ENCODE assay signal across 9 cellular contexts in the genomic region with DNA sequence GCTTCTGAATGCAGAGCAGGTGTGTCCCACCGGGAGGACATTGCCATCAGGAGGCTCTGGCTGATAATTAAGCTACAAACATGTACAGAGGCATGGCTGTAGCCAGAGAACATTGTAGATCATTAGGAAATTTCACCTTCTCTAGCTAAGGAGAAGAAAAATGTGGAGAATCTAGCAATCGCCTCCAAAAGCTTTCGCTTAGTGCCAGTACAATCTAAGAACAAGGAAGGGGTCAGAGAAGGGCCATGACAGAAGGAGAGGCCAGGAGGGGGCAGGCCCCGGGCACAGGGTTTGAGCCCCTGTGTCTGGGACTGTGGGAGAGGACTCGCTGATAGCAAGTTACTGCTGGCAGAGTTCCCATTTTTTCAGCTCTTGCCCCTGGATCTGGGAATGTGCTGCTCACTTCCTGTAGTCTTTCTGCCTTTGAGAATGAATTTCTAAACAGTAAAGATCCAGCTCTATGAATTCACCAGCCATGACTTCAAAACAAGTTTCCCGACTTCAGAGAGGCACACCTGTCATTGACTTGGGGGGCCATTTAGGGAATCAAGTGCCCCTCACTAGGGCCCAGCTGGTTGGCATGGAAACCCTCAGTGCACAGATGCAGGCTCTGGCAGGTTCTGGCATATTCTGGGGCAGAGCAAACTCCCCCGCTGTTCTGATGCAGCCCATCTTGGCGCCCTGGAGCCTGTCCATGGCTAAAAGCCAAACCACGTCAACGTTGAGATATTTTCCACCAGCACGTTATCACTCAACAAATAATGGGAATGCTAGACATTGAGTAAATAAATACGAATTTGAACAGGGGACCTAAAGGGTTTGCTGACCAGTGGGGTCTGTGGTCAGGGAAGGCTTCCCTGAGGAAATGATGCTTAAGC. TPM values are rescaled to one million over a fixed set of nuclear protein-coding genes. Genes with fewer than 3 reads are reported as not detected.
DNase-seq lines count a peak whose midpoint lies in the region; ATAC-seq and TF ChIP-seq lines count a peak whose summit lies in the region.
"Had no signal": no experiment of that assay in that cellular context is flagged by ENCODE, and none has a peak within 500 bp of the region (broad histone marks: within the 10 kb centered on the region; RNA-seq: fewer than 3 reads in every experiment).

No MANE protein-coding gene starts in this region.

- POLR2A ChIA-PET in A673 (lab: Charles Lee; ENCODE audit: low non-redundant PET), result no interaction called here

- intact Hi-C loops in A673 (cut with micrococcal nuclease; ENCODE audit: unreplicated experiment), result loop anchor here (5.0 kb wide), 1 partner anchor 72 kb away; no protein-coding TSS in a partner anchor

- CTCF ChIA-PET in A673 (lab: Charles Lee), result interaction anchor here (1.4 kb wide), 1 partner anchor 177 kb away, joined by 6 read pairs; no protein-coding TSS in a partner anchor

- peaks cover 8% of the 10 kb centered on the region for H3K4me1 ChIP-seq in A673 (ENCODE audit: insufficient read depth, low read length, poor library complexity, severe bottlenecking)

- ATAC-seq in activated CD4-positive, CD25-positive, alpha-beta regulatory T cell treated with anti-CD3 and anti-CD28 coated beads, Interleukin-2, amount 50 U/mL, for 24 hours, result no peak
- no peak for ATAC-seq in GM21360 (IDR thresholded peaks at IDR 0.05; ENCODE audit: unreplicated experiment)

- in situ Hi-C loops in astrocyte of the cerebellum (cut with HindIII; ENCODE audit: low sequenced_read_pairs), result loop anchor here (25.0 kb wide), 1 partner anchor 193 kb away; no protein-coding TSS in a partner anchor

- no peak overlapping the region for H3K27ac ChIP-seq in A673 (ENCODE audit: low read depth, low read length, poor library complexity, severe bottlenecking)
- H3K27ac ChIP-seq: BLaER1 had no signal

- TF ChIP-seq CTCF in A673 (conservative IDR thresholded peaks at IDR 0.05; ENCODE audit: low read depth, low read length) (no peak), astrocyte of the cerebellum (IDR thresholded peaks at IDR 0.05; ENCODE audit: low read depth, low read length, missing control alignments) (no peak)

- DNase-seq in A673 (ENCODE audit: low spot score), result peak; percentile 51
- peak; percentile 71 for DNase-seq in NCI-H146 (lab: John Stamatoyannopoulos, UW)
- peak; percentile 49 for DNase-seq in astrocyte of the cerebellum (ENCODE audit: low read depth)
- peak; percentile 45 for DNase-seq in kidney glomerular epithelial cell (lab: John Stamatoyannopoulos, UW)
- DNase-seq in stimulated activated CD4-positive, alpha-beta T cell treated with anti-CD3 and anti-CD28 coated beads, Interleukin-4, amount 100 ng/mL, for 4 hours, result no peak
- no peak for DNase-seq in CD1c-positive myeloid dendritic cell (ENCODE audit: extremely low spot score)

- BruUV-seq in A673 (replicated peaks; lab: Mats Ljungman, UMichigan), result no TSS peak

- H3K36me3 ChIP-seq in A673 (ENCODE audit: insufficient read depth, low read length, poor library complexity, severe bottlenecking), result no peaks in the 10 kb centered on the region
- H3K36me3 ChIP-seq: BLaER1 had no signal

- H3K4me3 ChIP-seq in A673 (ENCODE audit: low read depth, low read length, poor library complexity, severe bottlenecking) (no peak overlapping the region), astrocyte of the cerebellum (ENCODE audit: low read depth, low read length) (no peak overlapping the region)
- H3K4me3 ChIP-seq: BLaER1 had no signal

- no peaks in the 10 kb centered on the region for H3K27me3 ChIP-seq in A673 (replicated peaks; ENCODE audit: insufficient read depth, low read depth, low read length, poor library complexity)
- H3K27me3 ChIP-seq: BLaER1 had no signal

- H3K9me3 ChIP-seq in A673 (ENCODE audit: low read depth, low read length, poor library complexity, severe bottlenecking), result no peaks in the 10 kb centered on the region
- H3K9me3 ChIP-seq: BLaER1 had no signal

RNA-seq across cellular contexts. Expression of a gene that starts 59.5 kb away (rescaled TPM):
- 9.7 and 9.9 TPM in 2 replicates for total RNA-seq in A673 (2021)

Comparison
In these comparisons a context has a peak if more than half of its experiments do, and no peak if none do; other contexts are left out.
1. DNase-seq: peak in A673 (single experiment), NCI-H146 (single experiment), astrocyte of the cerebellum (single experiment) and kidney glomerular epithelial cell (single experiment); none in stimulated activated CD4-positive, alpha-beta T cell treated with anti-CD3 and anti-CD28 coated beads, Interleukin-4, amount 100 ng/mL, for 4 hours (0 of 2) and CD1c-positive myeloid dendritic cell (single experiment).